11 cellular contexts compared by ENCODE assay signal in genomic region chr2:187986392-187987105, GRCh38.
DNase-seq lines count a peak whose midpoint lies in the region; ATAC-seq and TF ChIP-seq lines count a peak whose summit lies in the region.
"Had no signal": no experiment of that assay in that cellular context is flagged by ENCODE, and none has a peak within 500 bp of the region (broad histone marks: within the 10 kb centered on the region; RNA-seq: fewer than 3 reads in every experiment).

No MANE protein-coding gene starts in this region.

- intact Hi-C loops in PC-3 (cut with micrococcal nuclease), result no loop called here

- H3K9ac ChIP-seq in PC-3 (ENCODE audit: low read length), result no peak overlapping the region

- no peaks in the 10 kb centered on the region for H3K36me3 ChIP-seq in ACC112 (ENCODE audit: insufficient read depth, low read length)
- H3K36me3 ChIP-seq in PC-3 (ENCODE audit: low read depth, low read length), result no peaks in the 10 kb centered on the region

- H2AFZ ChIP-seq in ACC112 (ENCODE audit: low read length, unreplicated experiment), result peak overlapping the region; percentile 23
- no peak overlapping the region for H2AFZ ChIP-seq in PC-3 (ENCODE audit: low read length)

- peaks cover 20% of the 10 kb centered on the region for H3K4me1 ChIP-seq in ACC112 (ENCODE audit: control insufficient read depth, insufficient read depth, low read length, unreplicated experiment)
- H3K4me1 ChIP-seq in PC-3 (ENCODE audit: insufficient read depth, low read length), result peaks cover 9% of the 10 kb centered on the region; the same call in 1 of the 2 replicates

- H3K79me2 ChIP-seq in ACC112 (ENCODE audit: control insufficient read depth, insufficient read depth, low read length, unreplicated experiment), result no peaks in the 10 kb centered on the region
- no peaks in the 10 kb centered on the region for H3K79me2 ChIP-seq in PC-3 (ENCODE audit: low read length)

- no peak overlapping the region for H3K4me2 ChIP-seq in PC-3 (ENCODE audit: low read length)

- ATAC-seq in PC-3 (peak; percentile 37), HG02678 (IDR thresholded peaks at IDR 0.05; ENCODE audit: unreplicated experiment) (no peak)
- ATAC-seq: sciatic nerve had no signal

- TF ChIP-seq CTCF in PC-3 (conservative IDR thresholded peaks at IDR 0.05; ENCODE audit: low read depth, low read length) (no peak), fibroblast of the aortic adventitia (IDR thresholded peaks at IDR 0.05; ENCODE audit: insufficient read depth, low read length) (no peak), GM13976 (IDR thresholded peaks at IDR 0.05; ENCODE audit: borderline replicate concordance, control extremely low read depth, extremely low read depth, insufficient read depth, missing control alignments) (no peak)

- H3K27ac ChIP-seq in ACC112 (ENCODE audit: low read depth, low read length) (no peak overlapping the region), PC-3 (ENCODE audit: low read length) (no peak overlapping the region)

- H3K9me2 ChIP-seq in PC-3 (replicated peaks; ENCODE audit: low read length), result no peaks in the 10 kb centered on the region

- DNase-seq in HEK293T (ENCODE audit: extremely low spot score), result no peak
- DNase-seq in PC-3, result no peak
- peak; percentile 20 for DNase-seq in fibroblast of the aortic adventitia (ENCODE audit: low read depth)
- no peak for DNase-seq in stimulated activated CD4-positive, alpha-beta T cell treated with anti-CD3 and anti-CD28 coated beads, Interleukin-4, amount 100 ng/mL, for 24 hours
- DNase-seq in GM13976 (ENCODE audit: low spot score), result no peak
- no peak for DNase-seq in EL
- DNase-seq: HCEC 1CT, T-helper 9 cell had no signal

- BruUV-seq in PC-3 (replicated peaks; lab: Mats Ljungman, UMichigan), result no TSS peak

- H3F3A ChIP-seq in PC-3 (ENCODE audit: low read length, unreplicated experiment), result no peaks in the 10 kb centered on the region

- POLR2A ChIA-PET in HEK293T (lab: Yijun Ruan, JAX), result no interaction called here
- POLR2A ChIA-PET in PC-3 (lab: Charles Lee; ENCODE audit: unreplicated experiment), result no interaction called here

- H3K27me3 ChIP-seq in ACC112 (ENCODE audit: insufficient read depth, low read length) (no peaks in the 10 kb centered on the region), PC-3 (ENCODE audit: low read length) (no peaks in the 10 kb centered on the region)

- no peak overlapping the region for H3K4me3 ChIP-seq in ACC112 (ENCODE audit: low read depth, low read length)
- no peak overlapping the region for H3K4me3 ChIP-seq in PC-3 (ENCODE audit: low read length)
- no peak overlapping the region for H3K4me3 ChIP-seq in fibroblast of the aortic adventitia (ENCODE audit: low read depth, low read length)

- in situ Hi-C loops in GM13976 (cut with MboI; ENCODE audit: low sequenced_read_pairs, unreplicated experiment), result no loop called here

- H3K9me3 ChIP-seq in PC-3 (ENCODE audit: low read length), result no peaks in the 10 kb centered on the region

- no peaks in the 10 kb centered on the region for H4K20me1 ChIP-seq in PC-3 (ENCODE audit: low read length)

- CTCF ChIA-PET in HEK293T (lab: Yijun Ruan, JAX), result no interaction called here
- CTCF ChIA-PET in PC-3 (lab: Charles Lee), result interaction anchor here (0.5 kb wide), 1 partner anchor 37 kb away, joined by 3 read pairs; no protein-coding TSS in a partner anchor

TF ChIP-seq in HEK293T, 16 proteins besides CTCF, POLR2A, EP300 and RAD21:
- TF ChIP-seq, protein P1, sequence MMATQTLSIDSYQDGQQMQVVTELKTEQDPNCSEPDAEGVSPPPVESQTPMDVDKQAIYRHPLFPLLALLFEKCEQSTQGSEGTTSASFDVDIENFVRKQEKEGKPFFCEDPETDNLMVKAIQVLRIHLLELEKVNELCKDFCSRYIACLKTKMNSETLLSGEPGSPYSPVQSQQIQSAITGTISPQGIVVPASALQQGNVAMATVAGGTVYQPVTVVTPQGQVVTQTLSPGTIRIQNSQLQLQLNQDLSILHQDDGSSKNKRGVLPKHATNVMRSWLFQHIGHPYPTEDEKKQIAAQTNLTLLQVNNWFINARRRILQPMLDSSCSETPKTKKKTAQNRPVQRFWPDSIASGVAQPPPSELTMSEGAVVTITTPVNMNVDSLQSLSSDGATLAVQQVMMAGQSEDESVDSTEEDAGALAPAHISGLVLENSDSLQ (IDR thresholded peaks at IDR 0.05), result peak; percentile 56
- no peak for TF ChIP-seq HDGF (IDR thresholded peaks at IDR 0.05; ENCODE audit: borderline replicate concordance)
